Comparison of ENCODE assay signal across 1 cellular context in the genomic region with DNA sequence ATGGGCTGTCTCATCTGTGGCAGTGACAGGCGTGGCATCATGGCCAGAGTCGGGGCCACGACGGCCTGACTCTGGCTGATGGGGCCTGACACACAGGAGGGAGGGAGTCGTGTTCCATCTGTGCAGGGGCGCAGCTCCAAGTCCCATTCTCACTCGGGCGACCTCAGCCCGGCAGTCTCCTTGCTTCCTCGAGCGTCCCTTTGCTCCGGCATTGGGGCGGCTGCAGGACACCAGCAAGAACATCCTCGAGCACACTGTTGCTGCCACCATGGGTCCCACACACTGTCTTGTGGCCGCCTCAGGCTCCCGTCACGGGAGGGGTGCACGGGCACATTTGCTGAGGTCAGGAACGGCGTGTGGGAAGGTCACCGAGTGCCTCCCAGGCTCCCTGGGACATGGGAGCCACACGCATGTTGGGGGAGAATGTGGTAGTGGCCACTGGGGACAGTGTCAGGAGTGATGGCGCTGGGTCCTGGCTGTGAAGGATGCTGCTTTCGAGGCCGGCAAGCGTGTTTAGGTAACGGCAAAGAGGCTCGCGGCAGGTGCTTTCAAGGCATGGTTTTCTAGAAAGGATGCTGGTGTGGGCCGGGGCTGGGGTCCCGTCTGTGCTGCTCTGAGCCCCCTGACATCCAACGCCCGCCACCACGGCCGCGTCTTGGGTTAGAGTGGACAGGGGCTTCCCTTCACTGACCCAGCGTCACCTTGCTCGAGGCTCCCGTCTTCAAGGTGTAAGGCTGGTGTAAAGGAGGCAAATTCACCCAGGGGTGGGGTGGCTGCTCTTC.
TF ChIP-seq lines count a peak whose summit lies in the region.

No MANE protein-coding gene starts in this region.

TF ChIP-seq in IMR-90, 13 proteins besides CTCF, POLR2A, EP300 and RAD21:
- TF ChIP-seq, protein P1, sequence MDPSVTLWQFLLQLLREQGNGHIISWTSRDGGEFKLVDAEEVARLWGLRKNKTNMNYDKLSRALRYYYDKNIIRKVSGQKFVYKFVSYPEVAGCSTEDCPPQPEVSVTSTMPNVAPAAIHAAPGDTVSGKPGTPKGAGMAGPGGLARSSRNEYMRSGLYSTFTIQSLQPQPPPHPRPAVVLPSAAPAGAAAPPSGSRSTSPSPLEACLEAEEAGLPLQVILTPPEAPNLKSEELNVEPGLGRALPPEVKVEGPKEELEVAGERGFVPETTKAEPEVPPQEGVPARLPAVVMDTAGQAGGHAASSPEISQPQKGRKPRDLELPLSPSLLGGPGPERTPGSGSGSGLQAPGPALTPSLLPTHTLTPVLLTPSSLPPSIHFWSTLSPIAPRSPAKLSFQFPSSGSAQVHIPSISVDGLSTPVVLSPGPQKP (IDR thresholded peaks at IDR 0.05; ENCODE audit: borderline replicate concordance, low read depth, low read length) = no peak
- TF ChIP-seq, protein P2, sequence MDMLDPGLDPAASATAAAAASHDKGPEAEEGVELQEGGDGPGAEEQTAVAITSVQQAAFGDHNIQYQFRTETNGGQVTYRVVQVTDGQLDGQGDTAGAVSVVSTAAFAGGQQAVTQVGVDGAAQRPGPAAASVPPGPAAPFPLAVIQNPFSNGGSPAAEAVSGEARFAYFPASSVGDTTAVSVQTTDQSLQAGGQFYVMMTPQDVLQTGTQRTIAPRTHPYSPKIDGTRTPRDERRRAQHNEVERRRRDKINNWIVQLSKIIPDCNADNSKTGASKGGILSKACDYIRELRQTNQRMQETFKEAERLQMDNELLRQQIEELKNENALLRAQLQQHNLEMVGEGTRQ (IDR thresholded peaks at IDR 0.05; ENCODE audit: low read depth, low read length) = no peak
- no peak for TF ChIP-seq MAZ (IDR thresholded peaks at IDR 0.05; ENCODE audit: borderline replicate concordance, low read depth, low read length)
- no peak for TF ChIP-seq MXI1 (IDR thresholded peaks at IDR 0.05; ENCODE audit: borderline replicate concordance, low read depth, low read length)
- TF ChIP-seq SMC3 (IDR thresholded peaks at IDR 0.05; ENCODE audit: low read depth, low read length) = no peak
- TF ChIP-seq CHD1 (IDR thresholded peaks at IDR 0.05; ENCODE audit: low read depth, low read length) = no peak
- no peak for TF ChIP-seq FOS (IDR thresholded peaks at IDR 0.05; ENCODE audit: low read depth, low read length)
- TF ChIP-seq RCOR1 (IDR thresholded peaks at IDR 0.05; ENCODE audit: insufficient replicate concordance, low read length) = no peak
- no peak for TF ChIP-seq RFX5 (IDR thresholded peaks at IDR 0.05; ENCODE audit: low read depth, low read length)
- no peak for TF ChIP-seq NFE2L2 (IDR thresholded peaks at IDR 0.05; ENCODE audit: low read depth, low read length)
- TF ChIP-seq CEBPB (IDR thresholded peaks at IDR 0.05; ENCODE audit: low read depth, low read length) = no peak
- TF ChIP-seq MAFK (IDR thresholded peaks at IDR 0.05; ENCODE audit: low read depth, low read length) = no peak
- TF ChIP-seq BHLHE40 (IDR thresholded peaks at IDR 0.05; ENCODE audit: low read depth, low read length) = no peak
